13 cellular contexts compared by ENCODE assay signal in genomic region chr20:8133816-8134451, GRCh38. TPM values are rescaled to one million over a fixed set of nuclear protein-coding genes. Genes with fewer than 3 reads are reported as not detected.
A peak's percentile ranks its signal among the peaks of the same experiment; 100 is the strongest.
DNase-seq lines count a peak whose midpoint lies in the region; ATAC-seq, FAIRE-seq and TF ChIP-seq lines count a peak whose summit lies in the region.
"Had no signal": no experiment of that assay in that cellular context is flagged by ENCODE, and none has a peak within 500 bp of the region (broad histone marks: within the 10 kb centered on the region; RNA-seq: fewer than 3 reads in every experiment).

No MANE protein-coding gene starts in this region.

- H3K27ac ChIP-seq in heart right ventricle (peak overlapping the region in 9 of 10 donors; percentile 46 to 90 (median 86)), breast epithelium (peak overlapping the region; percentile 82 to 89), muscle layer of duodenum (ENCODE audit: low read length) (no peak overlapping the region), transverse colon (peak overlapping the region; percentile 79 to 88 (median 86))
- H3K27ac ChIP-seq: epithelial cell of prostate had no signal

- TF ChIP-seq CTCF in heart right ventricle (IDR thresholded peaks at IDR 0.05) (peak in 1 of 9 donors; percentile 7), breast epithelium (IDR thresholded peaks at IDR 0.05) (no peak), transverse colon (IDR thresholded peaks at IDR 0.05) (no peak)

- H3K9me3 ChIP-seq in heart right ventricle (no peaks in the 10 kb centered on the region), breast epithelium (no peaks in the 10 kb centered on the region), muscle layer of duodenum (ENCODE audit: control insufficient read depth in 1 of 2, low read length in 2 of 2) (no peaks in the 10 kb centered on the region), transverse colon (no peaks in the 10 kb centered on the region)

- DNase-seq in heart right ventricle, result no peak
- DNase-seq in left cardiac atrium, result no peak
- no peak for DNase-seq in breast epithelium (ENCODE audit: low spot score in 2 of 2)
- DNase-seq in transverse colon, result no peak
- no peak for DNase-seq in activated T-helper 1 cell treated with anti-CD3 and anti-CD28 coated beads, Interleukin-12 subunit alpha, Interleukin-12 subunit beta, Interleukin-2, Interleukin-4 antibody, amounts not matched to agents 30 ng/mL and 10 ng/mL and 1 ng/mL, durations not matched to agents 14 hours and 24 hours and 36 hours (ENCODE audit: low spot score)
- no peak for DNase-seq in stimulated activated CD4-positive, alpha-beta T cell treated with anti-CD3 and anti-CD28 coated beads, Interleukin-4, amount 100 ng/mL, for 24 hours
- DNase-seq in urothelium cell line (ENCODE audit: low spot score), result no peak
- DNase-seq: amniotic stem cell; CD4-positive, CD25-positive, alpha-beta regulatory T cell; NCI-H187 treated with DMSO at 0.1 percent for 48 hours had no signal

- no peak for TF ChIP-seq EP300 in transverse colon (IDR thresholded peaks at IDR 0.05; ENCODE audit: low read depth)

- WGBS in heart right ventricle, 2 donors, result 51 to 61% methylated on average over 9 of the region's 9 CpGs
- 54 to 55% methylated on average over 9 of the region's 9 CpGs for WGBS in transverse colon (ENCODE audit: low coverage in 1 of 2), 2 donors

- in situ Hi-C loops in transverse colon (cut with MboI; ENCODE audit: low pct_ligation_motif_present in 1 of 4, low pct_unique_long_range_greater_than_20kb in 1 of 4, low sequenced_read_pairs in 3 of 4), result loop anchor here (5.0 to 25.0 kb wide), 7 partner anchors 171 to 591 kb away; no protein-coding TSS in a partner anchor

- H3K4me1 Mint-ChIP-seq in activated T-helper 1 cell treated with anti-CD3 and anti-CD28 coated beads, Interleukin-12 subunit alpha, Interleukin-12 subunit beta, Interleukin-2, Interleukin-4 antibody, amounts not matched to agents 30 ng/mL and 10 ng/mL and 1 ng/mL, durations not matched to agents 14 hours and 24 hours and 36 hours (ENCODE audit: low read depth), result peaks cover 5% of the 10 kb centered on the region

- H3K4me1 ChIP-seq in heart right ventricle (peaks cover 0 to 31% (median 4%) of the 10 kb centered on the region in 9 donors), breast epithelium (no peaks in the 10 kb centered on the region), muscle layer of duodenum (ENCODE audit: control insufficient read depth in 1 of 2, insufficient read depth in 2 of 2, low read length in 2 of 2) (peaks cover 0 to 5% of the 10 kb centered on the region in 2 donors), transverse colon (peaks cover 0 to 15% (median 3%) of the 10 kb centered on the region in 4 donors)

- H3K4me3 Mint-ChIP-seq in activated T-helper 1 cell treated with anti-CD3 and anti-CD28 coated beads, Interleukin-12 subunit alpha, Interleukin-12 subunit beta, Interleukin-2, Interleukin-4 antibody, amounts not matched to agents 30 ng/mL and 10 ng/mL and 1 ng/mL, durations not matched to agents 14 hours and 24 hours and 36 hours, result no peak overlapping the region

- H3K36me3 ChIP-seq in heart right ventricle (no peaks in the 10 kb centered on the region), breast epithelium (no peaks in the 10 kb centered on the region), muscle layer of duodenum (ENCODE audit: control insufficient read depth in 1 of 2, insufficient read depth in 2 of 2, low read length in 2 of 2) (no peaks in the 10 kb centered on the region), transverse colon (no peaks in the 10 kb centered on the region)

- peaks cover 33% of the 10 kb centered on the region for H3K27me3 Mint-ChIP-seq in activated T-helper 1 cell treated with anti-CD3 and anti-CD28 coated beads, Interleukin-12 subunit alpha, Interleukin-12 subunit beta, Interleukin-2, Interleukin-4 antibody, amounts not matched to agents 30 ng/mL and 10 ng/mL and 1 ng/mL, durations not matched to agents 14 hours and 24 hours and 36 hours (ENCODE audit: insufficient read depth)

- H3K27ac Mint-ChIP-seq in activated T-helper 1 cell treated with anti-CD3 and anti-CD28 coated beads, Interleukin-12 subunit alpha, Interleukin-12 subunit beta, Interleukin-2, Interleukin-4 antibody, amounts not matched to agents 30 ng/mL and 10 ng/mL and 1 ng/mL, durations not matched to agents 14 hours and 24 hours and 36 hours, result no peak overlapping the region
- H3K27ac Mint-ChIP-seq: CD4-positive, CD25-positive, alpha-beta regulatory T cell had no signal

- H3K4me3 ChIP-seq in heart right ventricle (peak overlapping the region; percentile 60 to 95 (median 80)), breast epithelium (peak overlapping the region; percentile 60 to 90 (median 67)), muscle layer of duodenum (ENCODE audit: low read depth in 1 of 2, low read length in 2 of 2) (peak overlapping the region; percentile 67 to 79), transverse colon (peak overlapping the region in 3 of 4 donors; percentile 57 to 69 (median 66))

- ATAC-seq in heart right ventricle (no peak), left cardiac atrium (no peak)

- no peak for TF ChIP-seq POLR2A in breast epithelium (IDR thresholded peaks at IDR 0.05)
- TF ChIP-seq POLR2A in transverse colon (IDR thresholded peaks at IDR 0.05), result no peak

- peaks cover 0 to 19% (median 0%) of the 10 kb centered on the region in 7 donors for H3K27me3 ChIP-seq in heart right ventricle
- no peaks in the 10 kb centered on the region for H3K27me3 ChIP-seq in breast epithelium
- no peaks in the 10 kb centered on the region for H3K27me3 ChIP-seq in muscle layer of duodenum (ENCODE audit: low read depth, low read length)
- peaks cover 31% of the 10 kb centered on the region for H3K27me3 ChIP-seq in transverse colon

- no peaks in the 10 kb centered on the region for H3K36me3 Mint-ChIP-seq in activated T-helper 1 cell treated with anti-CD3 and anti-CD28 coated beads, Interleukin-12 subunit alpha, Interleukin-12 subunit beta, Interleukin-2, Interleukin-4 antibody, amounts not matched to agents 30 ng/mL and 10 ng/mL and 1 ng/mL, durations not matched to agents 14 hours and 24 hours and 36 hours (ENCODE audit: low read depth)
- H3K36me3 Mint-ChIP-seq: CD4-positive, CD25-positive, alpha-beta regulatory T cell had no signal

- no peak for FAIRE-seq in urothelium cell line (lab: Jason Lieb, UNC)
- FAIRE-seq: keratinocyte had no signal

- no peaks in the 10 kb centered on the region for H3K9me3 Mint-ChIP-seq in activated T-helper 1 cell treated with anti-CD3 and anti-CD28 coated beads, Interleukin-12 subunit alpha, Interleukin-12 subunit beta, Interleukin-2, Interleukin-4 antibody, amounts not matched to agents 30 ng/mL and 10 ng/mL and 1 ng/mL, durations not matched to agents 14 hours and 24 hours and 36 hours

- intact Hi-C loops in heart right ventricle (cut with DNase I) (loop anchor here (2.0 to 10.0 kb wide), 16 partner anchors 92 to 588 kb away; no protein-coding TSS in a partner anchor), left cardiac atrium (cut with DNase I) (loop anchor here (2.0 to 10.0 kb wide), 6 partner anchors 92 to 581 kb away; no protein-coding TSS in a partner anchor), breast epithelium (cut with DNase I; ENCODE audit: low total_unique reads) (no loop called here), transverse colon (cut with DNase I; ENCODE audit: low total_unique reads) (loop anchor here (2.0 to 10.0 kb wide), 3 partner anchors 231 to 583 kb away; no protein-coding TSS in a partner anchor)
- intact Hi-C loops in activated T-helper 1 cell treated with anti-CD3 and anti-CD28 coated beads, Interleukin-12 subunit alpha, Interleukin-12 subunit beta, Interleukin-2, Interleukin-4 antibody, amounts not matched to agents 30 ng/mL and 10 ng/mL and 1 ng/mL, durations not matched to agents 14 hours and 24 hours and 36 hours (cut with micrococcal nuclease), result loop anchor here (2.0 to 5.0 kb wide), 5 partner anchors 23 to 603 kb away; no protein-coding TSS in a partner anchor

RNA-seq across cellular contexts. Expression of gene PLCB1, which starts 1.9 kb away (rescaled TPM):
- 10 to 100 TPM in 1 of 10 donors, 1 to 10 TPM in 9; 3.6 to 12.7 (median 7.5) TPM for total RNA-seq in heart right ventricle
- polyA plus RNA-seq in heart right ventricle, result 1 to 10 TPM; 2.2 to 4.6 TPM
- 10 to 100 TPM; 25.9 to 27.1 TPM for total RNA-seq in left cardiac atrium
- 100 to 1,000 TPM in 1 of 3 donors, 10 to 100 TPM in 2; 12.2 to 106 (median 30.5) TPM for total RNA-seq in breast epithelium
- total RNA-seq in transverse colon, result 10 to 100 TPM; 13.1 to 18.6 (median 15.8) TPM
- 3.2 and 5.3 TPM in 2 replicates for total RNA-seq in activated T-helper 1 cell treated with anti-CD3 and anti-CD28 coated beads, Interleukin-12 subunit alpha, Interleukin-12 subunit beta, Interleukin-2, Interleukin-4 antibody, amounts not matched to agents 30 ng/mL and 10 ng/mL and 1 ng/mL, durations not matched to agents 14 hours and 24 hours and 36 hours
